In the genomic region with DNA sequence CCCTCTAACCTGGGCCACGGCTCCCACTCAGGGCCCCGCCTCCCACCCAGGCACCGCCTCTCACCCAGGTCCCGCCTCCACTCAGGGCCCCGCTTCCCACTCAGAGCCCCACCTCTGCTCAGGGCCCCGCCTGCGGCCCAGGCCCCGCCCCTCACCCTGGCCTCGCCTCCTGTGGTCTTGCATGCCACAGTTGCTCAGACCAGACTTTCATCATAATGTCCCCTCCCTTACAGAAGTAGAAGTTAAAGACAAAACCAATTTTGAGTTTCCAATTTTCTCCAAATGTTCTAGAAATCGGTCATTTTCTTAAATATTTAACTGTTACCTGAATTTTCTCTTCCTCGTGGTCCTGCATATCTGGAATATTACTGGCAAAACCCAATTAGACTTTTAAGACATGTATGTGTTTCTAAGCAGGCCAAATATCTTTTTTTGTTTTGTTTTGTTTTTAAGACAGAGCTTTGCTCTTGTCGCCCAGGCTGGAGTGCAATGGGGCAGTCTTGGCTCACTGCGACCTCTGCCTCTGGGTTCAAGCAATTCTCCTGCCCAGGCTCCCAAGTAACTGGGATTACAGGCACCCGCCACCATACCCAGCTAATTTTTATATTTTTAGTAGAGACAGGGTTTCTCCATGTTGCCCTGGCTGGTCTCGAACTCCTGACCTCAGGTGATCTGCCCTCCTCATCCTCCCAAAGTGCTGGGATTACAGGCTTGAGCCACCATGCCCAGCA, we compare ENCODE assay signal across 8 cellular contexts.
DNase-seq lines count a peak whose midpoint lies in the region; ATAC-seq, FAIRE-seq and TF ChIP-seq lines count a peak whose summit lies in the region.
"Not testable (repeated sequence)": the region's sequence is repeated elsewhere in the genome, so short reads cannot be mapped to it uniquely, and the experiment has no call there.

No MANE protein-coding gene starts in this region.

- TF ChIP-seq CTCF in endothelial cell of umbilical vein (IDR thresholded peaks at IDR 0.05; ENCODE audit: extremely low read depth in 1 of 2, insufficient read depth in 1 of 2, low read depth in 1 of 2, low read length in 2 of 2) = not testable (repeated sequence)

- H3K27ac ChIP-seq in SJCRH30; endothelial cell of umbilical vein (ENCODE audit: insufficient read depth, low read depth, low read length): not testable (repeated sequence)

- H3K79me2 ChIP-seq in endothelial cell of umbilical vein (ENCODE audit: control insufficient read depth, insufficient read depth, low read length) = not testable (repeated sequence)

- not testable (repeated sequence) for TF ChIP-seq POLR2A in endothelial cell of umbilical vein (IDR thresholded peaks at IDR 0.05; ENCODE audit: low read depth, low read length)

- not testable (repeated sequence) for H3K36me3 ChIP-seq in SJCRH30; endothelial cell of umbilical vein (ENCODE audit: control insufficient read depth in 2 of 2, extremely low read depth in 1 of 2, insufficient read depth in 2 of 2, low read length in 2 of 2)

- not testable (repeated sequence) for H4K20me1 ChIP-seq in endothelial cell of umbilical vein (replicated peaks; ENCODE audit: control insufficient read depth, extremely low read depth, insufficient read depth, low read length)

- peak; percentile 76 for FAIRE-seq in endothelial cell of umbilical vein (lab: Jason Lieb, UNC)

- not testable (repeated sequence) for H3K4me2 ChIP-seq in endothelial cell of umbilical vein (ENCODE audit: insufficient read depth, low read length)

- CTCF ChIA-PET in endothelial cell of umbilical vein (lab: Charles Lee) = interaction anchor here (1.4 to 1.5 kb wide), 2 partner anchors 32 to 226 kb away, joined by 3 to 4 read pairs; no protein-coding TSS in a partner anchor

- H3K4me1 ChIP-seq in SJCRH30; endothelial cell of umbilical vein (ENCODE audit: control insufficient read depth, extremely low read depth, insufficient read depth, low read length): not testable (repeated sequence)

- H3K4me3 ChIP-seq in SJCRH30; endothelial cell of umbilical vein (replicated peaks in 1 of 3; ENCODE audit: insufficient read depth in 1 of 3, low read depth in 1 of 3, low read length in 3 of 3): not testable (repeated sequence)

- H2AFZ ChIP-seq in endothelial cell of umbilical vein (ENCODE audit: low read depth, low read length) = not testable (repeated sequence)

- H3K9ac ChIP-seq in endothelial cell of umbilical vein (replicated peaks; ENCODE audit: extremely low read depth, insufficient read depth, low read length) = not testable (repeated sequence)

- not testable (repeated sequence) for H3K9me3 ChIP-seq in SJCRH30 (replicated peaks); endothelial cell of umbilical vein (replicated peaks; ENCODE audit: control insufficient read depth, insufficient read depth, low read length)

- BruUV-seq in endothelial cell of umbilical vein (replicated peaks; lab: Mats Ljungman, UMichigan) = not testable (repeated sequence)

- ATAC-seq in GM19452 (IDR thresholded peaks at IDR 0.05; ENCODE audit: unreplicated experiment) = peak; percentile 76

- dilution Hi-C loops in endothelial cell of umbilical vein (cut with MboI; ENCODE audit: extremely low pct_ligation_motif_present, low sequenced_read_pairs) = not testable (repeated sequence)

- not testable (repeated sequence) for H3K9me1 ChIP-seq in endothelial cell of umbilical vein (replicated peaks; ENCODE audit: control insufficient read depth, extremely low read depth, insufficient read depth, low read length)

- H3K27me3 ChIP-seq in SJCRH30 = not testable (repeated sequence)
- peaks cover 11% of the 10 kb centered on the region in 2 experiments for H3K27me3 ChIP-seq in endothelial cell of umbilical vein (ENCODE audit: control insufficient read depth in 2 of 2, insufficient read depth in 2 of 2, low read length in 2 of 2)

- POLR2A ChIA-PET in endothelial cell of umbilical vein (lab: Charles Lee) = not testable (repeated sequence)

- DNase-seq in Ammon's horn (ENCODE audit: low spot score) (peak; percentile 79), HK-2 (ENCODE audit: unreplicated experiment) (peak; percentile 84), SJCRH30 (peak; percentile 69 to 76), endothelial cell of umbilical vein (ENCODE audit: low read depth, low spot score) (peak; percentile 64), medulla oblongata (ENCODE audit: extremely low spot score) (peak; percentile 73)
- DNase-seq in activated T-cell treated with anti-CD3 and anti-CD28 coated beads, Interleukin-2, amount 50 U/mL, for 48 hours = peak; percentile 91 to 93
- DNase-seq in stimulated activated CD4-positive, alpha-beta T cell treated with anti-CD3 and anti-CD28 coated beads, TNF-alpha, amount 100 ng/mL, for 24 hours (ENCODE audit: low read depth in 3 of 3) = peak; percentile 56 to 84 (median 61)

- intact Hi-C loops in endothelial cell of umbilical vein (cut with micrococcal nuclease) = not testable (repeated sequence)
